In the genomic region with DNA sequence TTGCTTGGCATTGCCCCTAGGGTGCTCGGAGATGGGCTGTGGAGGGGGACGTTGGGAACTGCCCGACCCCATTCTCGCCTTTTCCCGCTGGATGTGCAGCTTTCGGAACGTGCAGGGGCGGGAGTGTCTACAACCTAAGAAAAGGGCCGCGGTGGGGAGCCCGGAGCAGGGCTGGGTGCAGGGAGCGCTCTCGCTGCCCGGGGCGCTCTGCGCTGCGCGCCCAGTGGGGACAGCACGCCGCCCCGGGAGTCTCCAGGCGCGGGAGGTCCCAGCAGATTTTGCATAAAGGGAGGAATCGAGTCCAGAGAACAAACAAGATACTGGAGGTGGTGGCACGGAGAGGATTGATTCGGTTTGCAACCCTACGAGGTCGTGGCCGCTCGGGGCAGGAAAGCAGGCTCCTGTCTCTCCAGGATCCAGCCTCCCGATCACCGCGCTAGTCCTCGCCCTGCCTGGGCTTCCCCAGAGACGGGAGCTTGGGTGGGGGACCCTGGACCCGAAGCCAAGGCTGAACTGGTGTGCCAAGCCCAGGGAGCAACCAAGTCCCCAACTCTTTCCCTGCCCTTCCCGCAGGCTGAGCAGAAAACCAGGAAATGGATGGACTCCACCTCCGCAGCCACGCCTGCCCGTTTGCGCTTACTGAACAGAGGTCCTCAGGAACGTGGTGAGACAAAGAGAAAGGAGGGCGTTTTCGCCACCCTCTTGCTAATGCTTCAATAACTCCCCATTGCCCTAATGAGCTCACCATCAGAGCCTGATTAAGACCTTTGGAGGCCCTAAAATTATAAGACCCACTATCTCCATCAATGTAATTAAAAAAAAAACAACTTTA, we compare ENCODE assay signal across 8 cellular contexts. TPM values are rescaled to one million over a fixed set of nuclear protein-coding genes. Genes with fewer than 3 reads are reported as not detected.
DNase-seq lines count a peak whose midpoint lies in the region; ATAC-seq and TF ChIP-seq lines count a peak whose summit lies in the region.

No MANE protein-coding gene starts in this region.

- peaks cover 5% of the 10 kb centered on the region for H3K4me1 Mint-ChIP-seq in progenitor cell of endocrine pancreas (ENCODE audit: low read depth)

- peak overlapping the region; percentile 68 for H3K4me3 Mint-ChIP-seq in progenitor cell of endocrine pancreas (ENCODE audit: low read depth)

- peak overlapping the region; percentile 68 for H3K4me3 ChIP-seq in cardiac muscle cell

- TF ChIP-seq CTCF in VCaP (conservative IDR thresholded peaks at IDR 0.05) (peak; percentile 30; the same call in 1 of the 2 replicates), cardiac muscle cell (IDR thresholded peaks at IDR 0.05; ENCODE audit: low read depth, low read length) (peak; percentile 26), progenitor cell of endocrine pancreas (IDR thresholded peaks at IDR 0.05; ENCODE audit: unreplicated experiment) (peak; percentile 27)

- H3K27ac ChIP-seq in VCaP, result peak overlapping the region; percentile 63
- no peak overlapping the region for H3K27ac ChIP-seq in cardiac muscle cell

- H3K27ac Mint-ChIP-seq in progenitor cell of endocrine pancreas, result peak overlapping the region; percentile 82

- H3K36me3 ChIP-seq in cardiac muscle cell, result no peaks in the 10 kb centered on the region

- ATAC-seq in HG03025 (IDR thresholded peaks at IDR 0.05; ENCODE audit: low FRiP score, unreplicated experiment) (no peak), GM18502 (IDR thresholded peaks at IDR 0.05; ENCODE audit: poor library complexity, unreplicated experiment) (no peak)

- H3K27me3 ChIP-seq in cardiac muscle cell, result no peaks in the 10 kb centered on the region

- no peaks in the 10 kb centered on the region for H3K9me3 ChIP-seq in cardiac muscle cell (ENCODE audit: low read depth)

- H3K36me3 Mint-ChIP-seq in progenitor cell of endocrine pancreas (ENCODE audit: insufficient read depth), result no peaks in the 10 kb centered on the region

- H3K27me3 Mint-ChIP-seq in progenitor cell of endocrine pancreas, result peaks cover 24% of the 10 kb centered on the region

- peak; percentile 50 for DNase-seq in DMS79 treated with DMSO at 0.1 percent for 48 hours (lab: John Stamatoyannopoulos, UW)
- DNase-seq in NCI-H1105 treated with DMSO at 0.1 percent for 48 hours (lab: John Stamatoyannopoulos, UW), result peak; percentile 85
- peak; percentile 74 to 78 for DNase-seq in cardiac muscle cell (ENCODE audit: low read depth in 1 of 2, low spot score in 1 of 2)
- DNase-seq in progenitor cell of endocrine pancreas (ENCODE audit: low spot score, unreplicated experiment), result peak; percentile 34
- DNase-seq in activated CD4-positive, alpha-beta T cell treated with anti-CD3 and anti-CD28 coated beads for 1 hour, result no peak

- H3K9me3 Mint-ChIP-seq in progenitor cell of endocrine pancreas (ENCODE audit: low read depth), result no peaks in the 10 kb centered on the region

- H3K4me1 ChIP-seq in cardiac muscle cell (ENCODE audit: low read depth), result no peaks in the 10 kb centered on the region

RNA-seq across cellular contexts. Expression of a gene that starts 59.7 kb away (rescaled TPM):
- total RNA-seq in cardiac muscle cell (0.12 and 0.25 TPM in 2 replicates), progenitor cell of endocrine pancreas (not detected in 2 replicates)
- 0.39 and 1.4 TPM in 2 replicates for polyA plus RNA-seq in cardiac muscle cell
